In genomic region chr12:128486951-128487350, GRCh38 we compare ENCODE assay signal across 19 cellular contexts.
A peak's percentile ranks its signal among the peaks of the same experiment; 100 is the strongest.
DNase-seq lines count a peak whose midpoint lies in the region; ATAC-seq and TF ChIP-seq lines count a peak whose summit lies in the region.
"Had no signal": no experiment of that assay in that cellular context is flagged by ENCODE, and none has a peak within 500 bp of the region (broad histone marks: within the 10 kb centered on the region; RNA-seq: fewer than 3 reads in every experiment).

No MANE protein-coding gene starts in this region.

- no peak overlapping the region for H2BK5ac ChIP-seq in H9 (ENCODE audit: insufficient read length, low read length)

- no peaks in the 10 kb centered on the region for H3K79me1 ChIP-seq in H9 (ENCODE audit: insufficient read depth, low read depth, low read length, poor library complexity, severe bottlenecking)

- H3K9me3 ChIP-seq in H9 (ENCODE audit: control insufficient read depth, low read depth, low read length): no peaks in the 10 kb centered on the region

- H3K4ac ChIP-seq in H9 (ENCODE audit: low read depth, low read length): no peak overlapping the region

- no peak overlapping the region for H3K27ac Mint-ChIP-seq in H9
- H3K27ac Mint-ChIP-seq: CD4-positive, alpha-beta T cell had no signal

- H4K91ac ChIP-seq in H9 (ENCODE audit: insufficient read length, low read depth, low read length): no peak overlapping the region

- no peak overlapping the region for H2BK15ac ChIP-seq in H9 (ENCODE audit: low read depth, low read length)

- H4K8ac ChIP-seq in H9 (replicated peaks; ENCODE audit: insufficient read length, low read depth, low read length): no peak overlapping the region

- no peaks in the 10 kb centered on the region for H3K23me2 ChIP-seq in H9 (ENCODE audit: insufficient read length, low read depth, low read length, poor library complexity, severe bottlenecking)

- no peak overlapping the region for H4K5ac ChIP-seq in H9 (ENCODE audit: insufficient read length, low read depth, low read length)

- peaks cover 0 to 2% of the 10 kb centered on the region in 2 experiments; a peak in 1 of 5 replicates for H3K9me3 Mint-ChIP-seq in H9
- H3K9me3 Mint-ChIP-seq: CD4-positive, alpha-beta T cell had no signal

- H3K27me3 Mint-ChIP-seq in H9 (ENCODE audit: low read depth): peaks cover 15% of the 10 kb centered on the region
- H3K27me3 Mint-ChIP-seq: CD4-positive, alpha-beta T cell had no signal

- H2BK120ac ChIP-seq in H9 (ENCODE audit: low read depth, low read length, poor library complexity, severe bottlenecking): no peak overlapping the region

- no peak for ATAC-seq in GM18505 (IDR thresholded peaks at IDR 0.05; ENCODE audit: unreplicated experiment)

- TF ChIP-seq POLR2A in GM18505 (IDR thresholded peaks at IDR 0.05; ENCODE audit: borderline replicate concordance, extremely low read depth, insufficient read depth, insufficient read length): no peak

- H3K23ac ChIP-seq in H9 (ENCODE audit: insufficient read length, low read depth, low read length): no peak overlapping the region

- H3K14ac ChIP-seq in H9 (ENCODE audit: insufficient read depth, low read length): 0 out of 2 replicates have a peak overlapping the region, but pooled peaks have one; percentile 15

- no peaks in the 10 kb centered on the region for H3K27me3 ChIP-seq in H9 (ENCODE audit: insufficient read depth, low read length)

- WGBS in H9 (ENCODE audit: extremely low coverage, insufficient read length, low lambda C conversion rate): no CpG with 5 or more reads among the region's 7 CpGs

- H3K9ac ChIP-seq in H9 (ENCODE audit: extremely low read depth, insufficient read length, low read length): no peak overlapping the region
- H3K9ac ChIP-seq: GM23248, KMS-11 had no signal

- no peaks in the 10 kb centered on the region for H3K79me2 ChIP-seq in H9 (ENCODE audit: insufficient read depth, low read length)

- no peak for DNase-seq in H9
- peak; percentile 3 for DNase-seq in cerebellum (ENCODE audit: low spot score)
- DNase-seq in medulla oblongata (ENCODE audit: extremely low spot score): peak; percentile 33
- peak; percentile 21 for DNase-seq in putamen (ENCODE audit: low spot score)
- DNase-seq in GM19238 (ENCODE audit: insufficient read length, low spot score): no peak
- DNase-seq in stimulated activated CD4-positive, alpha-beta T cell treated with anti-CD3 and anti-CD28 coated beads, Interleukin-2, amount 100 ng/mL, for 48 hours: no peak
- DNase-seq: AML-193; Calu3; CD4-positive, alpha-beta T cell; DMS79; GDM1; GM23248; NCI-H1105; NCI-H187; NCI-H446 treated with DMSO at 0.1 percent for 48 hours; NCI-H748 treated with DMSO at 0.1 percent for 48 hours; PC-9 had no signal

- H2AK5ac ChIP-seq in H9 (ENCODE audit: insufficient read length, low read length): no peak overlapping the region

- H3K4me1 ChIP-seq in H9 (ENCODE audit: insufficient read depth, low read length): no peaks in the 10 kb centered on the region

- no peaks in the 10 kb centered on the region for H4K20me1 ChIP-seq in H9 (ENCODE audit: control insufficient read depth, insufficient read depth, insufficient read length)

- no peak for TF ChIP-seq CTCF in H9 (conservative IDR thresholded peaks at IDR 0.05)

- no peak overlapping the region for H2AFZ ChIP-seq in H9 (ENCODE audit: low read length)
- H2AFZ ChIP-seq: GM23248, PC-9 had no signal

- no peak overlapping the region for H2BK20ac ChIP-seq in H9 (ENCODE audit: low read depth, low read length, poor library complexity, severe bottlenecking)

- no peaks in the 10 kb centered on the region for H3K36me3 Mint-ChIP-seq in H9 (ENCODE audit: insufficient read depth in 1 of 3, low read depth in 3 of 3)

- H2BK12ac ChIP-seq in H9 (ENCODE audit: insufficient read length, low read depth, low read length): no peak overlapping the region

- H3T11ph ChIP-seq in H9 (ENCODE audit: low read length): no peak overlapping the region

- no peak overlapping the region; a peak in 1 of 5 replicates for H3K4me3 Mint-ChIP-seq in H9
- H3K4me3 Mint-ChIP-seq: CD4-positive, alpha-beta T cell had no signal

- peaks cover 0 to 2% of the 10 kb centered on the region in 2 experiments; a peak in 1 of 4 replicates for H3K4me1 Mint-ChIP-seq in H9

- no peak overlapping the region for H3K18ac ChIP-seq in H9 (ENCODE audit: insufficient read length, low read depth, low read length)

- no peak overlapping the region for H3K4me2 ChIP-seq in H9 (ENCODE audit: insufficient read depth, insufficient read length, low read length)
- H3K4me2 ChIP-seq: KMS-11, PC-9 had no signal

- H3K27ac ChIP-seq in H9 (ENCODE audit: insufficient read length, low read depth, low read length): no peak overlapping the region
- H3K27ac ChIP-seq: GM23248, KMS-11, PC-9 had no signal

- H3K56ac ChIP-seq in H9 (ENCODE audit: insufficient read length, low read depth, low read length): no peak overlapping the region

Comparison
In these comparisons a context has a peak if more than half of its experiments do, and no peak if none do; other contexts are left out.
1. DNase-seq: peak in cerebellum (single experiment), medulla oblongata (single experiment) and putamen (single experiment); none in H9 (single experiment), GM19238 (single experiment) and stimulated activated CD4-positive, alpha-beta T cell treated with anti-CD3 and anti-CD28 coated beads, Interleukin-2, amount 100 ng/mL, for 48 hours (0 of 2).